8 cellular contexts compared by ENCODE assay signal in the genomic region with DNA sequence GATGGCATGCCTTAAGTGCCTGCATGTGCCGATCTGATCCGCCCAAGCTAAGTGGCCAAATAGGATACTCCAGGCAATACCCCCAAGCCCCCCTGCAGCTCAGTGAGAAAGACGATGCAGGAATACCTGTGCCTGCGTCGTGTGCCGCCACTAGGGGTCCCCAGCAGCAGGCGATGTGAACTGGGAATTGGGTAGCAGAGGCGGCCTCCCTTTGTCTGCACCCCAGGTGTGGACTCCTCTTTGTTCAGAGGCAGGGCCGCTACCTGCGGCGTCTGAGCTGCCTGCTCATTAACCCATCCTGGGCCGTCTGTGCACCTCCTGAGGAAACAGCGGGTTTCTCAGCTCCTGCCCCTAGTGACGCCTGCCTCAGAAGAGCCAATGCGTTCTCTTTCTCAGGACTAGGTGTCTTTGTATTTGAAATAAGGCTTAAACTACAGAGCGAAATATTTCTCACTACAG. TPM values are rescaled to one million over a fixed set of nuclear protein-coding genes. Genes with fewer than 3 reads are reported as not detected.
A peak's percentile ranks its signal among the peaks of the same experiment; 100 is the strongest.
DNase-seq lines count a peak whose midpoint lies in the region; ATAC-seq and TF ChIP-seq lines count a peak whose summit lies in the region.

No MANE protein-coding gene starts in this region.

- peaks cover 19% of the 10 kb centered on the region for H3K4me1 Mint-ChIP-seq in Caco-2 (ENCODE audit: low read depth, unreplicated experiment)
- H3K4me1 Mint-ChIP-seq in stimulated activated effector memory CD8-positive, alpha-beta T cell treated with anti-CD3 and anti-CD28 coated beads, Interleukin-12 subunit alpha, Interleukin-12 subunit beta, amount 100 ng/mL, for 72 hours, result peaks cover 6% of the 10 kb centered on the region

- peak overlapping the region; percentile 60 for H3K4me3 Mint-ChIP-seq in Caco-2 (ENCODE audit: unreplicated experiment)
- no peak overlapping the region for H3K4me3 Mint-ChIP-seq in stimulated activated effector memory CD8-positive, alpha-beta T cell treated with anti-CD3 and anti-CD28 coated beads, Interleukin-12 subunit alpha, Interleukin-12 subunit beta, amount 100 ng/mL, for 72 hours

- H3K27me3 Mint-ChIP-seq in Caco-2 (ENCODE audit: insufficient read depth, unreplicated experiment), result no peaks in the 10 kb centered on the region

- H3K27ac ChIP-seq in HEK293 (ENCODE audit: extremely low read depth, low read depth, low read length) (peak overlapping the region; percentile 30; the same call in 1 of the 2 replicates), dorsolateral prefrontal cortex (peak overlapping the region in 20 of 59 donors; percentile 4 to 97 (median 38))

- H3K9me3 Mint-ChIP-seq in Caco-2 (ENCODE audit: unreplicated experiment), result no peaks in the 10 kb centered on the region
- no peaks in the 10 kb centered on the region for H3K9me3 Mint-ChIP-seq in stimulated activated effector memory CD8-positive, alpha-beta T cell treated with anti-CD3 and anti-CD28 coated beads, Interleukin-12 subunit alpha, Interleukin-12 subunit beta, amount 100 ng/mL, for 72 hours

- peaks cover 26% of the 10 kb centered on the region for H3K4me1 ChIP-seq in Caco-2
- peaks cover 11% of the 10 kb centered on the region for H3K4me1 ChIP-seq in HEK293 (ENCODE audit: control insufficient read depth, insufficient read depth, low read length)

- H3K4me3 ChIP-seq in Caco-2 (ENCODE audit: low read depth, low read length) (no peak overlapping the region), HEK293 (ENCODE audit: low read depth, low read length) (no peak overlapping the region), dorsolateral prefrontal cortex (peak overlapping the region in 56 of 59 donors; percentile 3 to 57 (median 38))

- peak overlapping the region; percentile 18 for H3K27ac Mint-ChIP-seq in Caco-2 (ENCODE audit: unreplicated experiment)
- no peak overlapping the region for H3K27ac Mint-ChIP-seq in stimulated activated effector memory CD8-positive, alpha-beta T cell treated with anti-CD3 and anti-CD28 coated beads, Interleukin-12 subunit alpha, Interleukin-12 subunit beta, amount 100 ng/mL, for 72 hours

- H3K36me3 ChIP-seq in Caco-2 (ENCODE audit: control insufficient read depth, insufficient read depth, low read length) (no peaks in the 10 kb centered on the region), HEK293 (ENCODE audit: control insufficient read depth in 2 of 2, insufficient read depth in 1 of 2, low read length in 2 of 2) (no peaks in the 10 kb centered on the region)

- DNase-seq in Caco-2 (peak; percentile 87 to 88), NCI-H2107 treated with DMSO at 0.1 percent for 48 hours (lab: John Stamatoyannopoulos, UW; ENCODE audit: unreplicated experiment) (peak; percentile 96), dorsolateral prefrontal cortex (peak; percentile 58 to 82 (median 72)), medulla oblongata (ENCODE audit: extremely low spot score) (peak; percentile 81)
- DNase-seq in activated CD4-positive, CD25-positive, alpha-beta regulatory T cell treated with anti-CD3 and anti-CD28 coated beads, Interleukin-2, amount 50 U/mL, for 72 hours, result peak; percentile 31
- DNase-seq in stimulated activated effector memory CD8-positive, alpha-beta T cell treated with anti-CD3 and anti-CD28 coated beads, Interleukin-12 subunit alpha, Interleukin-12 subunit beta, amount 100 ng/mL, for 72 hours (ENCODE audit: low spot score in 2 of 2), result peak; percentile 46 to 80

- ATAC-seq in stimulated activated effector memory CD8-positive, alpha-beta T cell treated with anti-CD3 and anti-CD28 coated beads, Interleukin-12 subunit alpha, Interleukin-12 subunit beta, amount 100 ng/mL, for 72 hours, result peak; percentile 71
- no peak for ATAC-seq in GM21360 (IDR thresholded peaks at IDR 0.05; ENCODE audit: unreplicated experiment)

- H3K9me3 ChIP-seq in Caco-2 (no peaks in the 10 kb centered on the region), HEK293 (ENCODE audit: control insufficient read depth, insufficient read depth, low read depth, low read length) (no peaks in the 10 kb centered on the region)

- TF ChIP-seq CTCF in Caco-2 (IDR thresholded peaks at IDR 0.05; ENCODE audit: insufficient read depth in 1 of 2, low read depth in 1 of 2, low read length in 1 of 2, severe bottlenecking in 1 of 2, unreplicated experiment in 1 of 2), result peak; percentile 91 to 96
- peak; percentile 58 for TF ChIP-seq CTCF in HEK293 (tag by site-specific recombination; IDR thresholded peaks at IDR 0.05)
- peak; percentile 65 to 93 (median 84) for TF ChIP-seq CTCF in dorsolateral prefrontal cortex (IDR thresholded peaks at IDR 0.05 in 54 of 56, conservative IDR thresholded peaks at IDR 0.05 in 2 of 56; ENCODE audit: low read depth in 1 of 56, partially characterized antibody in 56 of 56)

- intact Hi-C loops in Caco-2 (cut with micrococcal nuclease; ENCODE audit: unreplicated experiment) (loop anchor here (1.0 to 2.0 kb wide), 6 partner anchors 43 to 267 kb away; partner anchors contain the start of gene CPVL), dorsolateral prefrontal cortex (cut with DNase I) (loop anchor here (2.0 to 10.0 kb wide), 7 partner anchors 77 to 295 kb away; no protein-coding TSS in a partner anchor)

- no peaks in the 10 kb centered on the region for H3K27me3 ChIP-seq in Caco-2 (replicated peaks; ENCODE audit: control insufficient read depth, insufficient read depth, low read length)
- peaks cover 0 to 10% (median 0%) of the 10 kb centered on the region in 45 donors for H3K27me3 ChIP-seq in dorsolateral prefrontal cortex

- H3K36me3 Mint-ChIP-seq in Caco-2 (ENCODE audit: insufficient read depth, unreplicated experiment), result no peaks in the 10 kb centered on the region
- no peaks in the 10 kb centered on the region for H3K36me3 Mint-ChIP-seq in stimulated activated effector memory CD8-positive, alpha-beta T cell treated with anti-CD3 and anti-CD28 coated beads, Interleukin-12 subunit alpha, Interleukin-12 subunit beta, amount 100 ng/mL, for 72 hours

- POLR2A ChIA-PET in Caco-2 (lab: Charles Lee) (interaction anchor here (0.9 kb wide), 1 partner anchor 233 kb away, joined by 3 read pairs; no protein-coding TSS in a partner anchor), HEK293 (lab: Yijun Ruan, JAX) (interaction anchor here (2.3 kb wide), 1 partner anchor 44 kb away, joined by 6 read pairs; the partner anchor contains the start of gene CPVL)

- BruUV-seq in Caco-2 (replicated peaks; lab: Mats Ljungman, UMichigan), result no TSS peak

- CTCF ChIA-PET in Caco-2 (lab: Charles Lee), result interaction anchor here (0.6 to 3.5 kb wide), 31 partner anchors 8 to 267 kb away, joined by 3 to 38 read pairs (median 3); partner anchors contain the start of gene CPVL
- CTCF ChIA-PET in HEK293 (lab: Yijun Ruan, JAX), result interaction anchor here (0.5 to 3.8 kb wide), 67 partner anchors 9 to 1367 kb away, joined by 3 to 57 read pairs (median 4); no protein-coding TSS in a partner anchor

TF ChIP-seq in HEK293, 187 proteins besides CTCF, POLR2A, EP300 and RAD21 (continues in another document):
- TF ChIP-seq, protein P1, sequence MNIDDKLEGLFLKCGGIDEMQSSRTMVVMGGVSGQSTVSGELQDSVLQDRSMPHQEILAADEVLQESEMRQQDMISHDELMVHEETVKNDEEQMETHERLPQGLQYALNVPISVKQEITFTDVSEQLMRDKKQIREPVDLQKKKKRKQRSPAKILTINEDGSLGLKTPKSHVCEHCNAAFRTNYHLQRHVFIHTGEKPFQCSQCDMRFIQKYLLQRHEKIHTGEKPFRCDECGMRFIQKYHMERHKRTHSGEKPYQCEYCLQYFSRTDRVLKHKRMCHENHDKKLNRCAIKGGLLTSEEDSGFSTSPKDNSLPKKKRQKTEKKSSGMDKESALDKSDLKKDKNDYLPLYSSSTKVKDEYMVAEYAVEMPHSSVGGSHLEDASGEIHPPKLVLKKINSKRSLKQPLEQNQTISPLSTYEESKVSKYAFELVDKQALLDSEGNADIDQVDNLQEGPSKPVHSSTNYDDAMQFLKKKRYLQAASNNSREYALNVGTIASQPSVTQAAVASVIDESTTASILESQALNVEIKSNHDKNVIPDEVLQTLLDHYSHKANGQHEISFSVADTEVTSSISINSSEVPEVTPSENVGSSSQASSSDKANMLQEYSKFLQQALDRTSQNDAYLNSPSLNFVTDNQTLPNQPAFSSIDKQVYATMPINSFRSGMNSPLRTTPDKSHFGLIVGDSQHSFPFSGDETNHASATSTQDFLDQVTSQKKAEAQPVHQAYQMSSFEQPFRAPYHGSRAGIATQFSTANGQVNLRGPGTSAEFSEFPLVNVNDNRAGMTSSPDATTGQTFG (tag by site-specific recombination; IDR thresholded peaks at IDR 0.05; ENCODE audit: borderline replicate concordance), result no peak
- TF ChIP-seq ZNF510 (tag by site-specific recombination; IDR thresholded peaks at IDR 0.05; ENCODE audit: insufficient replicate concordance) (no peak), ZBTB10 (tag by site-specific recombination; IDR thresholded peaks at IDR 0.05) (no peak), ZNF580 (tag by site-specific recombination; IDR thresholded peaks at IDR 0.05) (no peak), HOXA7 (CRISPR knock-in tag; IDR thresholded peaks at IDR 0.05; ENCODE audit: borderline replicate concordance) (no peak), ZNF776 (tag by site-specific recombination; IDR thresholded peaks at IDR 0.05; ENCODE audit: borderline replicate concordance) (no peak)

RNA-seq across cellular contexts. Expression of gene CHN2, which starts 4.8 kb away (rescaled TPM):
- total RNA-seq in Caco-2 (2022) (16.5 and 18.8 TPM in 2 replicates), dorsolateral prefrontal cortex (100 to 1,000 TPM in 5 of 120 experiments, 10 to 100 TPM in 115; 22.0 to 143 (median 61.3) TPM)

RNA-seq across cellular contexts. Expression of gene CPVL, which starts 43.4 kb away (rescaled TPM):
- total RNA-seq in Caco-2 (2022) (108 and 109 TPM in 2 replicates), dorsolateral prefrontal cortex (10 to 100 TPM in 48 of 120 experiments, 1 to 10 TPM in 72; 1.1 to 20.6 (median 8.7) TPM)

Comparison
In these comparisons a context has a peak if more than half of its experiments do, and no peak if none do; other contexts are left out.
1. DNase-seq: peak in every context shown above with its lines; median percentile 96 in NCI-H2107 treated with DMSO at 0.1 percent for 48 hours; 88 in Caco-2; 81 in medulla oblongata; 72 in dorsolateral prefrontal cortex; 63 in stimulated activated effector memory CD8-positive, alpha-beta T cell treated with anti-CD3 and anti-CD28 coated beads, Interleukin-12 subunit alpha, Interleukin-12 subunit beta, amount 100 ng/mL, for 72 hours; 31 in activated CD4-positive, CD25-positive, alpha-beta regulatory T cell treated with anti-CD3 and anti-CD28 coated beads, Interleukin-2, amount 50 U/mL, for 72 hours.
2. H3K4me3 ChIP-seq: peak in dorsolateral prefrontal cortex (56 of 59); none in Caco-2 (single experiment) and HEK293 (single experiment).
3. Peak in every context shown above with its lines, with median percentiles within 50 percentile points of each other: CTCF ChIP-seq.